In the genomic region with DNA sequence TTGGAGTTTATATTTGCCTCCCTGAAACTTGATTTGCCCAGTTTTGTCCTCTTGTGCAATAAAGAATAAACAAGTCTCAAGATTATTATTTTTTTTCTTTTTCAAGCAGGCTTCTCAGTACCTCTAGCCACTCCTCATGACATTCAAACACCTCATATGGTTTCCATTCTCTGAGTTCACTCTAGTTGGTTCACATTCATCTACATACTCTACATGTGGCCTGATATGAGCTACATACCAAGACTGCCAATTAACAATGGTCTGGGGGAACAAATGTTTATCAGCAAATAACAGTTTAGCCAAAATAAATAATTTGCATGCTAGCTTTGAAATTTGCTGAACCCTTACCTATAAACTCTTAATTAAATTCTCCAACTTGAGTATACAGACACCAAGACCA, we compare ENCODE assay signal across 16 cellular contexts. TPM values are rescaled to one million over a fixed set of nuclear protein-coding genes. Genes with fewer than 3 reads are reported as not detected.
DNase-seq lines count a peak whose midpoint lies in the region; ATAC-seq, FAIRE-seq and TF ChIP-seq lines count a peak whose summit lies in the region.
"Had no signal": no experiment of that assay in that cellular context is flagged by ENCODE, and none has a peak within 500 bp of the region (broad histone marks: within the 10 kb centered on the region; RNA-seq: fewer than 3 reads in every experiment).

No MANE protein-coding gene starts in this region.

- TF ChIP-seq CTCF in WTC11 (IDR thresholded peaks at IDR 0.05) = no peak

- H3K27me3 ChIP-seq in HAP-1 (ENCODE audit: low read depth) = no peaks in the 10 kb centered on the region

- H3K4me3 ChIP-seq in HAP-1 = no peak overlapping the region

- H3K4me3 Mint-ChIP-seq in WTC11 (no peak overlapping the region), T-cell (no peak overlapping the region)
- H3K4me3 Mint-ChIP-seq: CD14-positive monocyte had no signal

- POLR2A ChIA-PET in WTC11 (lab: Charles Lee) = interaction anchor here (0.6 kb wide), 1 partner anchor 28 kb away, joined by 5 read pairs; no protein-coding TSS in a partner anchor
- POLR2A ChIA-PET in T-cell (lab: Charles Lee) = no interaction called here

- CTCF ChIA-PET in WTC11 (lab: Charles Lee) = no interaction called here
- CTCF ChIA-PET in T-cell (lab: Charles Lee) = no interaction called here

- intact Hi-C loops in sciatic nerve (cut with DNase I) = no loop called here

- H3K36me3 ChIP-seq in HAP-1 (replicated peaks) = peaks cover 15% of the 10 kb centered on the region

- in situ Hi-C loops in HAP-1 (cut with MboI; ENCODE audit: low sequenced_read_pairs) = no loop called here

- 0 out of 2 replicates have a peak, but pooled peaks cover 4% of the 10 kb centered on the region for H3K4me1 ChIP-seq in HAP-1

- H3K27ac Mint-ChIP-seq in WTC11 (0 out of 2 replicates have a peak overlapping the region, but pooled peaks have one; percentile 27), T-cell (no peak overlapping the region)

- H3K27me3 Mint-ChIP-seq in WTC11 (ENCODE audit: low read depth) (no peaks in the 10 kb centered on the region), T-cell (no peaks in the 10 kb centered on the region)

- no peaks in the 10 kb centered on the region for H3K4me1 Mint-ChIP-seq in WTC11
- no peaks in the 10 kb centered on the region for H3K4me1 Mint-ChIP-seq in T-cell

- ATAC-seq in WTC11 (peak; percentile 41; the same call in 1 of the 2 replicates), T-cell (replicated peaks in 1 of 4) (no peak), sciatic nerve (no peak)
- ATAC-seq: HCT116 had no signal

- H3K9me3 Mint-ChIP-seq in WTC11 (no peaks in the 10 kb centered on the region), T-cell (no peaks in the 10 kb centered on the region)

- DNase-seq in GM12891 (ENCODE audit: insufficient read length, low spot score) (no peak), WTC11 (ENCODE audit: low spot score) (no peak), iPS-NIHi7 (ENCODE audit: extremely low spot score) (peak; percentile 10), HAP-1 (ENCODE audit: low spot score in 2 of 2) (no peak), T-cell (no peak), NCI-H1092 (lab: John Stamatoyannopoulos, UW) (no peak), sciatic nerve (ENCODE audit: low spot score) (no peak)
- DNase-seq: Calu3, DMS 273 treated with DMSO at 0.1 percent for 48 hours, EL, KG1 had no signal

- no peak for TF ChIP-seq POLR2A in GM12891 (IDR thresholded peaks at IDR 0.05; ENCODE audit: low read depth, low read length)

- H3K36me3 Mint-ChIP-seq in WTC11 (0 out of 2 replicates have a peak, but pooled peaks cover 2% of the 10 kb centered on the region), T-cell (peaks cover 2% of the 10 kb centered on the region)

- H3K9me3 ChIP-seq in HAP-1 = no peaks in the 10 kb centered on the region

- peak; percentile 38 for FAIRE-seq in GM12891 (lab: Jason Lieb, UNC)
- FAIRE-seq: G401.6, GM12892 had no signal

TF ChIP-seq in GM12891, 5 proteins besides CTCF, POLR2A, EP300 and RAD21:
- TF ChIP-seq PAX5 (IDR thresholded peaks at IDR 0.05; ENCODE audit: insufficient read depth, low read length, severe bottlenecking) (no peak), SPI1 (IDR thresholded peaks at IDR 0.05; ENCODE audit: low read depth, low read length) (no peak), TAF1 (IDR thresholded peaks at IDR 0.05; ENCODE audit: low read depth, low read length) (no peak), POLR2AphosphoS5 (IDR thresholded peaks at IDR 0.05; ENCODE audit: low read depth, low read length) (no peak), POU2F2 (IDR thresholded peaks at IDR 0.05; ENCODE audit: low read depth, low read length) (no peak)

TF ChIP-seq in WTC11, 78 proteins besides CTCF, POLR2A, EP300 and RAD21:
- TF ChIP-seq ZNF423 (CRISPR knock-in tag; IDR thresholded peaks at IDR 0.05) = no peak
- no peak for TF ChIP-seq NFE2L1 (CRISPR knock-in tag; IDR thresholded peaks at IDR 0.05)
- TF ChIP-seq CBFB (CRISPR knock-in tag; IDR thresholded peaks at IDR 0.05; ENCODE audit: low read depth) = no peak
- TF ChIP-seq, protein P1, sequence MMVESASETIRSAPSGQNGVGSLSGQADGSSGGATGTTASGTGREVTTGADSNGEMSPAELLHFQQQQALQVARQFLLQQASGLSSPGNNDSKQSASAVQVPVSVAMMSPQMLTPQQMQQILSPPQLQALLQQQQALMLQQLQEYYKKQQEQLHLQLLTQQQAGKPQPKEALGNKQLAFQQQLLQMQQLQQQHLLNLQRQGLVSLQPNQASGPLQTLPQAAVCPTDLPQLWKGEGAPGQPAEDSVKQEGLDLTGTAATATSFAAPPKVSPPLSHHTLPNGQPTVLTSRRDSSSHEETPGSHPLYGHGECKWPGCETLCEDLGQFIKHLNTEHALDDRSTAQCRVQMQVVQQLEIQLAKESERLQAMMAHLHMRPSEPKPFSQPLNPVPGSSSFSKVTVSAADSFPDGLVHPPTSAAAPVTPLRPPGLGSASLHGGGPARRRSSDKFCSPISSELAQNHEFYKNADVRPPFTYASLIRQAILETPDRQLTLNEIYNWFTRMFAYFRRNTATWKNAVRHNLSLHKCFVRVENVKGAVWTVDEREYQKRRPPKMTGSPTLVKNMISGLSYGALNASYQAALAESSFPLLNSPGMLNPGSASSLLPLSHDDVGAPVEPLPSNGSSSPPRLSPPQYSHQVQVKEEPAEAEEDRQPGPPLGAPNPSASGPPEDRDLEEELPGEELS (CRISPR knock-in tag; IDR thresholded peaks at IDR 0.05) = no peak
- TF ChIP-seq, protein P2, sequence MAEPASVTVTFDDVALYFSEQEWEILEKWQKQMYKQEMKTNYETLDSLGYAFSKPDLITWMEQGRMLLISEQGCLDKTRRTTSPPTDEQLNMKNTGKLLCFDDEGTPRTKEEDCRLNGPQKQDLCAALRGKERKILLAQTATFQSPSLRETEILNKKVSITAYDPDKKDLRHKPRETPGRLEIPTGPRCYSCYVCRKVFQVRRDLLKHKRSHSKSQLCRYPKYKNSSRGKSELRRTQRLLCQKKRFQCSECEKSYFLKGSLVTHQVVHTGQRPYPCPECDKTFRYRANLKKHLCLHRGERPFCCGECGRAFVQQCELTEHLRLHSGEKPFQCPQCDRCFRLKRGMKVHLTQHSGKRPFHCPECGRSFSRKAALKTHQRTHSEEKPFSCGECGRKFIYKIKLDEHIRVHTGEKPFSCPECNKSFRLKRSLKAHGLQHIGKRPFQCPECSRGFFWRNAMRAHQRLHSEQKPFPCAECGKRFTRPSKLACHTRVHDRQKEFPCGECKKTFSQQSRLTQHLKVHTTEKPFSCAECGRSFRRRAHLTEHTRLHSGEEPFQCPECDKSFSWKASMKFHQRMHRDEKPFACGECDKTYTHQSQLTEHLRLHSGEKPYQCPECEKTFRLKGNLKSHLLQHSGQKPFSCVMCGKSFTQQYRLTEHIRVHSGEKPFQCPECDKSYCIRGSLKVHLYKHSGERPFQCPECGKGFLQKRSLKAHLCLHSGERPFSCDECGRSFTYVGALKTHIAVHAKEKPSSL (CRISPR knock-in tag; conservative IDR thresholded peaks at IDR 0.05) = no peak
- TF ChIP-seq JUN (CRISPR knock-in tag; IDR thresholded peaks at IDR 0.05) = no peak
- no peak for TF ChIP-seq NR2C2 (CRISPR knock-in tag; IDR thresholded peaks at IDR 0.05)
- TF ChIP-seq GABPB1 (CRISPR knock-in tag; IDR thresholded peaks at IDR 0.05) = no peak
- TF ChIP-seq, protein P3, sequence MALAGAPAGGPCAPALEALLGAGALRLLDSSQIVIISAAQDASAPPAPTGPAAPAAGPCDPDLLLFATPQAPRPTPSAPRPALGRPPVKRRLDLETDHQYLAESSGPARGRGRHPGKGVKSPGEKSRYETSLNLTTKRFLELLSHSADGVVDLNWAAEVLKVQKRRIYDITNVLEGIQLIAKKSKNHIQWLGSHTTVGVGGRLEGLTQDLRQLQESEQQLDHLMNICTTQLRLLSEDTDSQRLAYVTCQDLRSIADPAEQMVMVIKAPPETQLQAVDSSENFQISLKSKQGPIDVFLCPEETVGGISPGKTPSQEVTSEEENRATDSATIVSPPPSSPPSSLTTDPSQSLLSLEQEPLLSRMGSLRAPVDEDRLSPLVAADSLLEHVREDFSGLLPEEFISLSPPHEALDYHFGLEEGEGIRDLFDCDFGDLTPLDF (CRISPR knock-in tag; IDR thresholded peaks at IDR 0.05) = no peak
- TF ChIP-seq JAZF1 (CRISPR knock-in tag; IDR thresholded peaks at IDR 0.05) = no peak
- TF ChIP-seq NR1H2 (CRISPR knock-in tag; IDR thresholded peaks at IDR 0.05) = no peak
- TF ChIP-seq RORB (CRISPR knock-in tag; IDR thresholded peaks at IDR 0.05) = no peak

RNA-seq across cellular contexts. Expression of a gene that starts 22.5 kb away (rescaled TPM):
- polyA plus RNA-seq in GM12891 (2012; ENCODE audit: low read depth, missing spikeins) = 0.35 TPM
- 0.21 to 1.1 TPM (median 0.32 TPM) in 3 replicates for total RNA-seq in WTC11 (2021)
- total RNA-seq in T-cell = 1 to 10 TPM in 2 of 5 donors, under 1 TPM in 3; 0.47 to 1.5 (median 0.75) TPM
- 0.45 TPM for total RNA-seq in sciatic nerve
- total RNA-seq: Calu3, H4 had no signal

RNA-seq across cellular contexts. Expression of a gene that starts 40.9 kb away (rescaled TPM):
- 16.2 TPM for polyA plus RNA-seq in GM12891 (2012; ENCODE audit: low read depth, missing spikeins)
- total RNA-seq in WTC11 (2021) = 27.5 to 29.1 TPM (median 27.6 TPM) in 3 replicates
- total RNA-seq in T-cell = 10 to 100 TPM; 20.5 to 27.8 (median 23.4) TPM
- total RNA-seq in sciatic nerve = 25.1 TPM
